1 cellular context compared by ENCODE assay signal in genomic region chr4:112966701-112967100, GRCh38.
TF ChIP-seq lines count a peak whose summit lies in the region.

No MANE protein-coding gene starts in this region.

TF ChIP-seq in GM23338, 12 proteins besides CTCF, POLR2A, EP300 and RAD21 (continued from another document):
- TF ChIP-seq ZNF462 (CRISPR knock-in tag; IDR thresholded peaks at IDR 0.05) (no peak), EZH2phosphoT487 (IDR thresholded peaks at IDR 0.05; ENCODE audit: unreplicated experiment) (no peak), ZNF331 (CRISPR knock-in tag; IDR thresholded peaks at IDR 0.05; ENCODE audit: low read depth) (no peak)
